In genomic region chr12:63302941-63303536, GRCh38 we compare ENCODE assay signal across 15 cellular contexts.
DNase-seq lines count a peak whose midpoint lies in the region; ATAC-seq and TF ChIP-seq lines count a peak whose summit lies in the region.
"Had no signal": no experiment of that assay in that cellular context is flagged by ENCODE, and none has a peak within 500 bp of the region (broad histone marks: within the 10 kb centered on the region; RNA-seq: fewer than 3 reads in every experiment).

No MANE protein-coding gene starts in this region.

- no peak for TF ChIP-seq EP300 in gastroesophageal sphincter (IDR thresholded peaks at IDR 0.05)

- peak; percentile 25 for ATAC-seq in HG02610 (IDR thresholded peaks at IDR 0.05; ENCODE audit: unreplicated experiment)
- ATAC-seq in HG03520 (IDR thresholded peaks at IDR 0.05; ENCODE audit: unreplicated experiment), result peak; percentile 9
- ATAC-seq in gastroesophageal sphincter, result no peak
- ATAC-seq: activated T-helper 17 cell treated with anti-CD3 and anti-CD28 coated beads, Interleukin-2, amount 50 U/mL, for 72 hours had no signal

- TF ChIP-seq CTCF in left ventricle myocardium inferior (IDR thresholded peaks at IDR 0.05; ENCODE audit: borderline replicate concordance) (no peak), gastroesophageal sphincter (IDR thresholded peaks at IDR 0.05) (no peak), spleen (IDR thresholded peaks at IDR 0.05 in 8 of 11, conservative IDR thresholded peaks at IDR 0.05 in 3 of 11) (no peak)

- TF ChIP-seq POLR2A in gastroesophageal sphincter (IDR thresholded peaks at IDR 0.05), result no peak
- no peak for TF ChIP-seq POLR2A in spleen (IDR thresholded peaks at IDR 0.05)

- WGBS in gastroesophageal sphincter (ENCODE audit: low coverage in 1 of 2), 2 donors, result 42 to 46% methylated on average over 2 of the region's 2 CpGs
- 53 to 88% (median 77%) methylated on average over 2 of the region's 2 CpGs for WGBS in spleen, 5 donors

- H3K36me3 ChIP-seq in left ventricle myocardium inferior (no peaks in the 10 kb centered on the region), gastroesophageal sphincter (no peaks in the 10 kb centered on the region), spleen (no peaks in the 10 kb centered on the region)
- H3K36me3 ChIP-seq: heart left ventricle had no signal

- intact Hi-C loops in left ventricle myocardium inferior (cut with micrococcal nuclease) (no loop called here), cardiac septum (cut with DNase I) (loop anchor here (10.0 kb wide), 1 partner anchor 148 kb away; the partner anchor contains the start of gene AVPR1A), posterior cingulate gyrus (cut with DNase I) (no loop called here), spleen (cut with DNase I; ENCODE audit: low total_unique reads) (no loop called here)

- H3K4me3 ChIP-seq in left ventricle myocardium inferior (no peak overlapping the region), gastroesophageal sphincter (no peak overlapping the region), spleen (no peak overlapping the region)
- H3K4me3 ChIP-seq: A549, heart left ventricle had no signal

- H3K9me3 ChIP-seq in left ventricle myocardium inferior (replicated peaks), result no peaks in the 10 kb centered on the region
- no peaks in the 10 kb centered on the region for H3K9me3 ChIP-seq in gastroesophageal sphincter
- H3K9me3 ChIP-seq in spleen, result no peaks in the 10 kb centered on the region
- H3K9me3 ChIP-seq: A549, heart left ventricle had no signal

- DNase-seq in left ventricle myocardium inferior (no peak), cardiac septum (ENCODE audit: low spot score) (no peak), inferior parietal cortex (ENCODE audit: extremely low spot score) (no peak), posterior cingulate gyrus (no peak), spleen (no peak)
- DNase-seq: activated CD4-positive, alpha-beta T cell treated with anti-CD3 and anti-CD28 coated beads, Interleukin-2, amount 10 ng/mL, durations not matched to agents 24 days and 14 days; heart left ventricle; Kasumi-1; NCI-H2171 treated with DMSO at 0.1 percent for 48 hours; T-cell had no signal

- peaks cover 24% of the 10 kb centered on the region for H3K4me1 ChIP-seq in left ventricle myocardium inferior
- no peaks in the 10 kb centered on the region for H3K4me1 ChIP-seq in gastroesophageal sphincter
- no peaks in the 10 kb centered on the region for H3K4me1 ChIP-seq in spleen

- H3K27me3 ChIP-seq in left ventricle myocardium inferior (ENCODE audit: low read depth), result no peaks in the 10 kb centered on the region
- H3K27me3 ChIP-seq in gastroesophageal sphincter, result no peaks in the 10 kb centered on the region
- H3K27me3 ChIP-seq in spleen (replicated peaks in 1 of 7), result no peaks in the 10 kb centered on the region
- H3K27me3 ChIP-seq: heart left ventricle had no signal

- H3K27ac ChIP-seq in left ventricle myocardium inferior (replicated peaks) (peak overlapping the region; percentile 68), gastroesophageal sphincter (no peak overlapping the region), spleen (no peak overlapping the region)
- H3K27ac ChIP-seq: A549 had no signal
